ENCODE assay signal across 18 cellular contexts in the genomic region with DNA sequence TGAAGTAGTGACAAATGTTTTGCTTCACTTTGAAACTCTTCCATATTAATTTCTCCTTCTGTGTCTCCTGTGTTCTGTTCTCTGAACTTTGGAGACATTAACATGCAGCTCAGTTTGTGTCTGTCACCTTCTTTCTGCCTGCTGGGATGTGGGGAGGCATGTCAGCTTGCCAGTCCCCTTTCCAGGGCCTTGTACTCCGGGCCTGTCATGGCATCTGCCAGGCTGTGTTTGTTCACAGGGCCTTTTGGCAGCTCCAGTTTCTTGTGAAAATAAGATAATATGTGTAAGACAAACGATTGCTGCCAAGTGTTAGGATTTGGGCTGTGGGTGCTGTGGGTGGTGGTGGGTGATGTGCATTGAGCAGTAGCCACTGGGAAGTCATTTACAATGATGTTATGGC.
"Had no signal": no experiment of that assay in that cellular context is flagged by ENCODE, and none has a peak within 500 bp of the region (broad histone marks: within the 10 kb centered on the region; RNA-seq: fewer than 3 reads in every experiment).

No MANE protein-coding gene starts in this region.

- H3K4me1 ChIP-seq: SJSA1 had no signal

- H3K9me3 ChIP-seq: SJSA1 had no signal

- H3K36me3 ChIP-seq: SJSA1 had no signal

- H3K4me3 ChIP-seq: SJSA1, SK-N-MC had no signal

- H3K27me3 ChIP-seq: SJSA1 had no signal

- DNase-seq: KBM-7, MV-4-11, NCI-H1048, NCI-H1105, NCI-H1436 treated with DMSO at 0.1 percent for 48 hours, NCI-H1694, NCI-H187 treated with DMSO at 0.1 percent for 48 hours, NCI-H2029 treated with DMSO at 0.1 percent for 48 hours, NCI-H226, NCI-H510A, NCI-H524 treated with DMSO at 0.1 percent for 48 hours, NCI-H69, NCI-H774, Right ventricle myocardium superior, RPMI8226, SIG-M5 had no signal

- H3K27ac ChIP-seq: SJSA1, SK-N-MC had no signal
